ENCODE assay signal across 16 cellular contexts in genomic region chr2:210365475-210365874, GRCh38. TPM values are rescaled to one million over a fixed set of nuclear protein-coding genes. Genes with fewer than 3 reads are reported as not detected.
"Had no signal": no experiment of that assay in that cellular context is flagged by ENCODE, and none has a peak within 500 bp of the region (broad histone marks: within the 10 kb centered on the region; RNA-seq: fewer than 3 reads in every experiment).

No MANE protein-coding gene starts in this region.

RNA-seq across cellular contexts. Expression of gene MYL1, which starts 50.5 kb away (rescaled TPM):
- total RNA-seq: hepatocyte, kidney epithelial cell, left cardiac atrium, left lobe of liver, left ventricle myocardium superior, lung microvascular endothelial cell, mononuclear cell, natural killer cell, omental fat pad, sigmoid colon, spleen, subcutaneous adipose tissue, suprapubic skin, thoracic aorta, vagina had no signal
- polyA plus RNA-seq: hepatocyte, ovary had no signal
